ENCODE assay signal across 31 cellular contexts in the genomic region with DNA sequence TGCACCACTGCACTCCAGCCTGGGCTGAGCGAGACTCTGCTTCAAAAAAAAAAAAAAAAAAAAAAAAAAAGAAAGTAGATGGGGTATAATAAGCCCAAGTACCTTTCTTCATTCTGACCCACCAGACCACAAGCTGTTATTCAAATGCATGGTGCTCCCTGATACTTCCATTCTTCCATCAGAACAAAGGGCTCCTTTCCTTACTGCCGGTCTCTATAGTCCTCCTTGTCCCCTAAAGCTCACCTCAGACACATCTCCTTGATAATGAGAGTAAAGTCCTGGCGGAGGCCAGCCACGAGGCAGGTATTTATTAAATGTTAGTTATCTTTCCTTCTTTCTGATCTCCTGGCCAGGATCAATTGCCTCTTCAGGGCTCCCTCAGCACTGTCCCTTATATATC.
"Had no signal": no experiment of that assay in that cellular context is flagged by ENCODE, and none has a peak within 500 bp of the region (broad histone marks: within the 10 kb centered on the region; RNA-seq: fewer than 3 reads in every experiment).

No MANE protein-coding gene starts in this region.

- H3K27me3 Mint-ChIP-seq: progenitor cell of endocrine pancreas; stimulated activated memory B cell treated with anti-CD40 and anti-IgM and Interleukin-4, amounts not matched to agents 10 μg/mL and 1 μg/mL and 100 μg/mL, for 72 hours; stimulated activated naive CD8-positive, alpha-beta T cell treated with anti-CD3 and anti-CD28 coated beads, Interleukin-15, amount 100 ng/mL, for 72 hours had no signal

- H3K27me3 ChIP-seq: neural progenitor cell, ovary, right lobe of liver, sigmoid colon, spleen, suprapubic skin, testis, tibial artery, transverse colon, upper lobe of right lung, uterus had no signal

- H2AFZ ChIP-seq: neural progenitor cell, parathyroid adenoma had no signal

- H3K9me3 ChIP-seq: ovary, psoas muscle, right lobe of liver, sigmoid colon, spleen, suprapubic skin, testis, tibial artery, transverse colon, upper lobe of right lung, uterus had no signal

- H3K9me3 Mint-ChIP-seq: natural killer cell treated with Interleukin-12 subunit alpha and Interleukin-12 subunit beta and Interleukin-15 and Interleukin-18, amount 100 ng/mL, for 72 hours; neural progenitor cell; stimulated activated memory B cell treated with anti-CD40 and anti-IgM and Interleukin-4, amounts not matched to agents 10 μg/mL and 1 μg/mL and 100 μg/mL, for 72 hours; stimulated activated naive CD8-positive, alpha-beta T cell treated with anti-CD3 and anti-CD28 coated beads, Interleukin-15, amount 100 ng/mL, for 72 hours; type B pancreatic cell had no signal

- H3K79me2 ChIP-seq: parathyroid adenoma had no signal

- H3K9ac ChIP-seq: neural progenitor cell, parathyroid adenoma had no signal

- H3K27ac ChIP-seq: neural progenitor cell, ovary, parathyroid adenoma, psoas muscle, right lobe of liver, sigmoid colon, spleen, suprapubic skin, testis, tibial artery, transverse colon, upper lobe of right lung, uterus had no signal

- H3K36me3 Mint-ChIP-seq: naive thymus-derived CD4-positive, alpha-beta T cell; natural killer cell treated with Interleukin-12 subunit alpha and Interleukin-12 subunit beta and Interleukin-15 and Interleukin-18, amount 100 ng/mL, for 72 hours; stimulated activated memory B cell treated with anti-CD40 and anti-IgM and Interleukin-4, amounts not matched to agents 10 μg/mL and 1 μg/mL and 100 μg/mL, for 72 hours; type B pancreatic cell had no signal

- ATAC-seq: naive thymus-derived CD4-positive, alpha-beta T cell; natural killer cell treated with Interleukin-12 subunit alpha and Interleukin-12 subunit beta and Interleukin-15 and Interleukin-18, amount 100 ng/mL, for 72 hours; psoas muscle; right cardiac atrium; right lobe of liver; stimulated activated memory B cell treated with anti-CD40 and anti-IgM and Interleukin-4, amounts not matched to agents 10 μg/mL and 1 μg/mL and 100 μg/mL, for 72 hours; stimulated activated naive CD8-positive, alpha-beta T cell treated with anti-CD3 and anti-CD28 coated beads, Interleukin-15, amount 100 ng/mL, for 72 hours; stimulated activated naive CD8-positive, alpha-beta T cell treated with anti-CD3 and anti-CD28 coated beads, Interleukin-15, Interleukin-2, amounts not matched to agents 100 U/mL and 50 U/mL, for 24 hours; upper lobe of right lung had no signal

- H3K27ac Mint-ChIP-seq: naive thymus-derived CD4-positive, alpha-beta T cell; natural killer cell treated with Interleukin-12 subunit alpha and Interleukin-12 subunit beta and Interleukin-15 and Interleukin-18, amount 100 ng/mL, for 72 hours; neural progenitor cell; progenitor cell of endocrine pancreas; stimulated activated memory B cell treated with anti-CD40 and anti-IgM and Interleukin-4, amounts not matched to agents 10 μg/mL and 1 μg/mL and 100 μg/mL, for 72 hours; stimulated activated naive CD8-positive, alpha-beta T cell treated with anti-CD3 and anti-CD28 coated beads, Interleukin-15, amount 100 ng/mL, for 72 hours had no signal

- H3K4me2 ChIP-seq: neural progenitor cell, smooth muscle cell had no signal

- H3K4me1 ChIP-seq: neural progenitor cell, parathyroid adenoma, psoas muscle, right lobe of liver, sigmoid colon, spleen, suprapubic skin, testis, tibial artery, transverse colon, upper lobe of right lung, uterus had no signal

- H3K4me3 Mint-ChIP-seq: naive thymus-derived CD4-positive, alpha-beta T cell; natural killer cell treated with Interleukin-12 subunit alpha and Interleukin-12 subunit beta and Interleukin-15 and Interleukin-18, amount 100 ng/mL, for 72 hours; neural progenitor cell; stimulated activated memory B cell treated with anti-CD40 and anti-IgM and Interleukin-4, amounts not matched to agents 10 μg/mL and 1 μg/mL and 100 μg/mL, for 72 hours; stimulated activated naive CD8-positive, alpha-beta T cell treated with anti-CD3 and anti-CD28 coated beads, Interleukin-15, amount 100 ng/mL, for 72 hours had no signal

- DNase-seq: naive thymus-derived CD4-positive, alpha-beta T cell; occipital lobe; ovary; posterior cingulate gyrus; psoas muscle; right cardiac atrium; right lobe of liver; sigmoid colon; spleen; stimulated activated CD4-positive, alpha-beta T cell treated with anti-CD3 and anti-CD28 coated beads, Interleukin-12 subunit alpha, Interleukin-12 subunit beta, amount 100 ng/mL, for 4 hours; stimulated activated CD4-positive, alpha-beta T cell treated with anti-CD3 and anti-CD28 coated beads, Interleukin-1b, Interleukin-23, amount 100 ng/mL, for 48 hours; stimulated activated CD4-positive, alpha-beta T cell treated with anti-CD3 and anti-CD28 coated beads, Interleukin-4, amount 100 ng/mL, for 1 hour; stimulated activated CD4-positive, alpha-beta T cell treated with anti-CD3 and anti-CD28 coated beads, Interleukin-4, amount 100 ng/mL, for 4 hours; stimulated activated CD8-positive, alpha-beta memory T cell treated with anti-CD3 and anti-CD28 coated beads, Interleukin-4, amount 100 ng/mL, for 48 hours; stimulated activated naive CD4-positive, alpha-beta T cell; stimulated activated naive CD8-positive, alpha-beta T cell treated with anti-CD3 and anti-CD28 coated beads, Interleukin-15, amount 100 ng/mL, for 72 hours; stimulated activated naive CD8-positive, alpha-beta T cell treated with anti-CD3 and anti-CD28 coated beads, Interleukin-15, Interleukin-2, amounts not matched to agents 100 U/mL and 50 U/mL, for 24 hours; substantia nigra; testis; tibial artery; transverse colon; upper lobe of right lung; uterus had no signal

- H3K4me1 Mint-ChIP-seq: naive thymus-derived CD4-positive, alpha-beta T cell; neural progenitor cell; stimulated activated memory B cell treated with anti-CD40 and anti-IgM and Interleukin-4, amounts not matched to agents 10 μg/mL and 1 μg/mL and 100 μg/mL, for 72 hours; stimulated activated naive CD8-positive, alpha-beta T cell treated with anti-CD3 and anti-CD28 coated beads, Interleukin-15, amount 100 ng/mL, for 72 hours had no signal
